Comparison of ENCODE assay signal across 22 cellular contexts in genomic region chr10:51711519-51711891, GRCh38. TPM values are rescaled to one million over a fixed set of nuclear protein-coding genes. Genes with fewer than 3 reads are reported as not detected.
A peak's percentile ranks its signal among the peaks of the same experiment; 100 is the strongest.
DNase-seq lines count a peak whose midpoint lies in the region; ATAC-seq and TF ChIP-seq lines count a peak whose summit lies in the region.
"Had no signal": no experiment of that assay in that cellular context is flagged by ENCODE, and none has a peak within 500 bp of the region (broad histone marks: within the 10 kb centered on the region; RNA-seq: fewer than 3 reads in every experiment).

No MANE protein-coding gene starts in this region.

- H3K4me1 Mint-ChIP-seq in activated CD4-positive, alpha-beta T cell treated with anti-CD3 and anti-CD28 coated beads for 36 hours = peaks cover 32% of the 10 kb centered on the region
- H3K4me1 Mint-ChIP-seq in activated CD4-positive, alpha-beta T cell treated with anti-CD3 and anti-CD28 coated beads, Interleukin-2, amount 10 ng/mL, durations not matched to agents 7 days and 5 days = peaks cover 38% of the 10 kb centered on the region
- H3K4me1 Mint-ChIP-seq in endothelial cell (ENCODE audit: unreplicated experiment) = peaks cover 20% of the 10 kb centered on the region
- H3K4me1 Mint-ChIP-seq in endodermal cell = peaks cover 6% of the 10 kb centered on the region

- intact Hi-C loops in activated CD4-positive, alpha-beta T cell treated with anti-CD3 and anti-CD28 coated beads for 36 hours (cut with DNase I, micrococcal nuclease) = no loop called here

- 100% methylated on average over 1 of the region's 1 CpG for WGBS in endodermal cell (ENCODE audit: insufficient coverage in 1 of 2, insufficient read length in 1 of 2), 2 experiments

- CTCF ChIA-PET in activated CD4-positive, alpha-beta T cell treated with anti-CD3 and anti-CD28 coated beads for 36 hours (lab: Charles Lee) = no interaction called here
- CTCF ChIA-PET in activated CD4-positive, alpha-beta T cell treated with anti-CD3 and anti-CD28 coated beads, Interleukin-2, amount 10 ng/mL, durations not matched to agents 7 days and 5 days (lab: Charles Lee) = interaction anchor here (1.3 kb wide), 1 partner anchor 9 kb away, joined by 3 read pairs; no protein-coding TSS in a partner anchor

- H3K4me3 Mint-ChIP-seq in activated CD4-positive, alpha-beta T cell treated with anti-CD3 and anti-CD28 coated beads for 36 hours = no peak overlapping the region
- no peak overlapping the region for H3K4me3 Mint-ChIP-seq in activated CD4-positive, alpha-beta T cell treated with anti-CD3 and anti-CD28 coated beads, Interleukin-2, amount 10 ng/mL, durations not matched to agents 7 days and 5 days
- no peak overlapping the region for H3K4me3 Mint-ChIP-seq in endothelial cell (ENCODE audit: unreplicated experiment)
- no peak overlapping the region for H3K4me3 Mint-ChIP-seq in endodermal cell
- H3K4me3 Mint-ChIP-seq: CD4-positive, alpha-beta memory T cell; H9 had no signal

- DNase-seq in activated CD4-positive, alpha-beta T cell treated with anti-CD3 and anti-CD28 coated beads for 36 hours = no peak
- no peak for DNase-seq in activated CD4-positive, alpha-beta T cell treated with anti-CD3 and anti-CD28 coated beads, Interleukin-2, amount 10 ng/mL, durations not matched to agents 7 days and 5 days
- DNase-seq in OCI-M1 (lab: John Stamatoyannopoulos, UW) (peak; percentile 23), endothelial cell (ENCODE audit: low spot score) (no peak), osteoblast (ENCODE audit: insufficient read length, low spot score, missing footprints) (peak; percentile 0), endodermal cell (no peak), GM19238 (ENCODE audit: insufficient read length, low spot score) (no peak)
- DNase-seq: 8988T; CD4-positive, alpha-beta memory T cell; DND-41; GM23248; H9; NCI-H1092 treated with DMSO at 0.1 percent for 48 hours; NCI-H146; NCI-H2029; NCI-H2227 treated with DMSO at 0.1 percent for 48 hours; NCI-H510A treated with DMSO at 0.1 percent for 48 hours; NCI-H748 treated with DMSO at 0.1 percent for 48 hours had no signal

- ATAC-seq in activated CD4-positive, alpha-beta T cell treated with anti-CD3 and anti-CD28 coated beads for 36 hours = no peak
- no peak for ATAC-seq in GM19328 (IDR thresholded peaks at IDR 0.05; ENCODE audit: unreplicated experiment)
- ATAC-seq: GM12878, Panc1 had no signal

- H3K9ac ChIP-seq in endodermal cell (ENCODE audit: extremely low read depth, low read length, poor library complexity, severe bottlenecking) = no peak overlapping the region
- H3K9ac ChIP-seq: BLaER1 treated with 17β-estradiol and CSF1 and Interleukin-3, amounts not matched to agents 10 nM and 100 nM; GM23248 had no signal

- H3K4me3 ChIP-seq in osteoblast (ENCODE audit: insufficient read depth, low read length) (no peak overlapping the region), endodermal cell (ENCODE audit: low read length) (no peak overlapping the region)
- H3K4me3 ChIP-seq: BLaER1 treated with 17β-estradiol and CSF1 and Interleukin-3, amounts not matched to agents 10 nM and 100 nM; GM12878; GM23248 had no signal

- peak overlapping the region; percentile 13 for H3K27ac Mint-ChIP-seq in activated CD4-positive, alpha-beta T cell treated with anti-CD3 and anti-CD28 coated beads for 36 hours
- H3K27ac Mint-ChIP-seq in activated CD4-positive, alpha-beta T cell treated with anti-CD3 and anti-CD28 coated beads, Interleukin-2, amount 10 ng/mL, durations not matched to agents 7 days and 5 days = no peak overlapping the region
- peak overlapping the region; percentile 64 for H3K27ac Mint-ChIP-seq in endothelial cell (ENCODE audit: unreplicated experiment)
- H3K27ac Mint-ChIP-seq in endodermal cell = no peak overlapping the region
- H3K27ac Mint-ChIP-seq: H9 had no signal

- no peaks in the 10 kb centered on the region for H4K20me1 ChIP-seq in osteoblast (ENCODE audit: insufficient read depth, low read length)
- H4K20me1 ChIP-seq: BLaER1 treated with 17β-estradiol and CSF1 and Interleukin-3, amounts not matched to agents 10 nM and 100 nM had no signal

- H3K4me1 ChIP-seq in osteoblast (ENCODE audit: insufficient read depth, low read length) (no peaks in the 10 kb centered on the region), endodermal cell (ENCODE audit: control insufficient read depth, insufficient read depth, low read length) (no peaks in the 10 kb centered on the region)

- H3K9me3 ChIP-seq in osteoblast (ENCODE audit: low read depth, low read length) (no peaks in the 10 kb centered on the region), endodermal cell (ENCODE audit: control insufficient read depth, low read length) (no peaks in the 10 kb centered on the region)
- H3K9me3 ChIP-seq: BLaER1 treated with 17β-estradiol and CSF1 and Interleukin-3, amounts not matched to agents 10 nM and 100 nM had no signal

- TF ChIP-seq CTCF in endothelial cell (IDR thresholded peaks at IDR 0.05; ENCODE audit: unreplicated experiment) = no peak
- TF ChIP-seq CTCF in osteoblast (IDR thresholded peaks at IDR 0.05; ENCODE audit: extremely low read depth, low read depth, low read length) = no peak
- TF ChIP-seq CTCF in endodermal cell (conservative IDR thresholded peaks at IDR 0.05) = no peak

- H3K27me3 ChIP-seq in osteoblast (ENCODE audit: insufficient read depth, low read length) (no peaks in the 10 kb centered on the region), endodermal cell (ENCODE audit: control insufficient read depth, insufficient read depth, low read length, poor library complexity, severe bottlenecking) (no peaks in the 10 kb centered on the region)
- H3K27me3 ChIP-seq: BLaER1 treated with 17β-estradiol and CSF1 and Interleukin-3, amounts not matched to agents 10 nM and 100 nM had no signal

- peaks cover 6% of the 10 kb centered on the region for H3K36me3 Mint-ChIP-seq in activated CD4-positive, alpha-beta T cell treated with anti-CD3 and anti-CD28 coated beads for 36 hours (ENCODE audit: low read depth)
- H3K36me3 Mint-ChIP-seq in activated CD4-positive, alpha-beta T cell treated with anti-CD3 and anti-CD28 coated beads, Interleukin-2, amount 10 ng/mL, durations not matched to agents 7 days and 5 days (ENCODE audit: low read depth) = no peaks in the 10 kb centered on the region
- H3K36me3 Mint-ChIP-seq in endothelial cell (ENCODE audit: low read depth, unreplicated experiment) (no peaks in the 10 kb centered on the region), endodermal cell (ENCODE audit: low read depth) (no peaks in the 10 kb centered on the region)
- H3K36me3 Mint-ChIP-seq: CD4-positive, alpha-beta memory T cell had no signal

- POLR2A ChIA-PET in activated CD4-positive, alpha-beta T cell treated with anti-CD3 and anti-CD28 coated beads for 36 hours (lab: Charles Lee) = no interaction called here
- POLR2A ChIA-PET in activated CD4-positive, alpha-beta T cell treated with anti-CD3 and anti-CD28 coated beads, Interleukin-2, amount 10 ng/mL, durations not matched to agents 7 days and 5 days (lab: Charles Lee) = no interaction called here

- H3K27me3 Mint-ChIP-seq in activated CD4-positive, alpha-beta T cell treated with anti-CD3 and anti-CD28 coated beads for 36 hours = no peaks in the 10 kb centered on the region
- peaks cover 3% of the 10 kb centered on the region for H3K27me3 Mint-ChIP-seq in activated CD4-positive, alpha-beta T cell treated with anti-CD3 and anti-CD28 coated beads, Interleukin-2, amount 10 ng/mL, durations not matched to agents 7 days and 5 days
- H3K27me3 Mint-ChIP-seq in endothelial cell (ENCODE audit: unreplicated experiment) (peaks cover 2% of the 10 kb centered on the region), endodermal cell (ENCODE audit: insufficient read depth) (no peaks in the 10 kb centered on the region)

- H3K9me3 Mint-ChIP-seq in activated CD4-positive, alpha-beta T cell treated with anti-CD3 and anti-CD28 coated beads for 36 hours (ENCODE audit: low read depth) = no peaks in the 10 kb centered on the region
- H3K9me3 Mint-ChIP-seq in activated CD4-positive, alpha-beta T cell treated with anti-CD3 and anti-CD28 coated beads, Interleukin-2, amount 10 ng/mL, durations not matched to agents 7 days and 5 days = no peaks in the 10 kb centered on the region
- H3K9me3 Mint-ChIP-seq in endothelial cell (ENCODE audit: unreplicated experiment) (no peaks in the 10 kb centered on the region), endodermal cell (no peaks in the 10 kb centered on the region)
- H3K9me3 Mint-ChIP-seq: CD4-positive, alpha-beta memory T cell; H9 had no signal

- H3K4me2 ChIP-seq in osteoblast (ENCODE audit: insufficient read depth, low read length) = no peak overlapping the region

- H2AFZ ChIP-seq in osteoblast (ENCODE audit: low read length) = no peak overlapping the region
- H2AFZ ChIP-seq: GM23248 had no signal

- no peaks in the 10 kb centered on the region for H3K79me2 ChIP-seq in osteoblast (ENCODE audit: insufficient read depth, low read length)

- H3K27ac ChIP-seq in osteoblast (ENCODE audit: low read depth, low read length) (no peak overlapping the region), endodermal cell (ENCODE audit: low read depth, low read length) (no peak overlapping the region)
- H3K27ac ChIP-seq: BLaER1 treated with 17β-estradiol and CSF1 and Interleukin-3, amounts not matched to agents 10 nM and 100 nM; GM23248 had no signal

- H3K36me3 ChIP-seq in osteoblast (ENCODE audit: insufficient read depth, low read length) (no peaks in the 10 kb centered on the region), endodermal cell (ENCODE audit: control insufficient read depth, insufficient read depth, low read length) (no peaks in the 10 kb centered on the region)
- H3K36me3 ChIP-seq: BLaER1 treated with 17β-estradiol and CSF1 and Interleukin-3, amounts not matched to agents 10 nM and 100 nM had no signal

RNA-seq across cellular contexts. Expression of gene CSTF2T, which starts 12.1 kb away (rescaled TPM):
- 10 to 100 TPM; 24.5 to 27.6 TPM for total RNA-seq in activated CD4-positive, alpha-beta T cell treated with anti-CD3 and anti-CD28 coated beads for 36 hours
- 10 to 100 TPM; 34.4 to 36.7 TPM for total RNA-seq in activated CD4-positive, alpha-beta T cell treated with anti-CD3 and anti-CD28 coated beads, Interleukin-2, amount 10 ng/mL, durations not matched to agents 7 days and 5 days
- total RNA-seq in endothelial cell (ENCODE audit: unreplicated experiment) (36.3 TPM), osteoblast (13.0 and 14.8 TPM in 2 replicates), endodermal cell (10 to 100 TPM; 26.9 to 32.9 TPM)
- polyA plus RNA-seq in endodermal cell (2013, experiment 1 of 2) = 24.9 TPM
- 22.3 TPM for polyA plus RNA-seq in endodermal cell (2013, experiment 2 of 2)

Comparison
In these comparisons a context has a peak if more than half of its experiments do, and no peak if none do; other contexts are left out.
1. H3K27ac Mint-ChIP-seq: peak in activated CD4-positive, alpha-beta T cell treated with anti-CD3 and anti-CD28 coated beads for 36 hours (single experiment) and endothelial cell (single experiment); none in activated CD4-positive, alpha-beta T cell treated with anti-CD3 and anti-CD28 coated beads, Interleukin-2, amount 10 ng/mL, durations not matched to agents 7 days and 5 days (single experiment) and endodermal cell (single experiment).
2. DNase-seq: peak in OCI-M1 (single experiment) and osteoblast (single experiment); none in activated CD4-positive, alpha-beta T cell treated with anti-CD3 and anti-CD28 coated beads for 36 hours (single experiment), activated CD4-positive, alpha-beta T cell treated with anti-CD3 and anti-CD28 coated beads, Interleukin-2, amount 10 ng/mL, durations not matched to agents 7 days and 5 days (single experiment), endothelial cell (single experiment), endodermal cell (single experiment) and GM19238 (single experiment).